Comparison of ENCODE assay signal across 9 cellular contexts in genomic region chr17:46771601-46772012, GRCh38. TPM values are rescaled to one million over a fixed set of nuclear protein-coding genes. Genes with fewer than 3 reads are reported as not detected.
DNase-seq lines count a peak whose midpoint lies in the region; ATAC-seq, FAIRE-seq and TF ChIP-seq lines count a peak whose summit lies in the region.
"Had no signal": no experiment of that assay in that cellular context is flagged by ENCODE, and none has a peak within 500 bp of the region (broad histone marks: within the 10 kb centered on the region; RNA-seq: fewer than 3 reads in every experiment).

No MANE protein-coding gene starts in this region.

- H3K4me2 ChIP-seq in fibroblast of lung (ENCODE audit: extremely low read depth, insufficient read depth, low read length), result peak overlapping the region; percentile 68

- in situ Hi-C loops in GM13976 (cut with MboI; ENCODE audit: low sequenced_read_pairs, unreplicated experiment), result no loop called here

- H3K27me3 ChIP-seq in A673 (replicated peaks; ENCODE audit: insufficient read depth, low read depth, low read length, poor library complexity) (no peaks in the 10 kb centered on the region), fibroblast of lung (ENCODE audit: control insufficient read depth, insufficient read depth, low read length) (no peaks in the 10 kb centered on the region), pancreas (no peaks in the 10 kb centered on the region)
- H3K27me3 ChIP-seq: thyroid gland had no signal

- H3K9me3 ChIP-seq in A673 (ENCODE audit: low read depth, low read length, poor library complexity, severe bottlenecking) (no peaks in the 10 kb centered on the region), fibroblast of lung (ENCODE audit: control insufficient read depth, insufficient read depth, low read depth, low read length) (no peaks in the 10 kb centered on the region), pancreas (no peaks in the 10 kb centered on the region)
- H3K9me3 ChIP-seq: thyroid gland had no signal

- H3K4me3 ChIP-seq in A673 (ENCODE audit: low read depth, low read length, poor library complexity, severe bottlenecking) (peak overlapping the region; percentile 47), fibroblast of lung (replicated peaks in 1 of 4; ENCODE audit: control extremely low read depth in 1 of 4, insufficient read depth in 1 of 4, low read depth in 3 of 4, low read length in 4 of 4) (peak overlapping the region in 3 of 4 experiments; percentile 38 to 57 (median 40)), pancreas (peak overlapping the region; percentile 28 to 67 (median 46))

- no peak for TF ChIP-seq CTCF in A673 (conservative IDR thresholded peaks at IDR 0.05; ENCODE audit: low read depth, low read length)
- no peak for TF ChIP-seq CTCF in GM13976 (IDR thresholded peaks at IDR 0.05; ENCODE audit: borderline replicate concordance, control extremely low read depth, extremely low read depth, insufficient read depth, missing control alignments)
- TF ChIP-seq CTCF in fibroblast of lung (conservative IDR thresholded peaks at IDR 0.05 in 1 of 2, IDR thresholded peaks at IDR 0.05 in 1 of 2; ENCODE audit: low read depth in 1 of 2, low read length in 2 of 2), result no peak
- TF ChIP-seq CTCF in pancreas (IDR thresholded peaks at IDR 0.05), result no peak

- BruUV-seq in A673 (replicated peaks; lab: Mats Ljungman, UMichigan), result no TSS peak

- H3K9ac ChIP-seq in fibroblast of lung (ENCODE audit: insufficient read depth, low read length), result peak overlapping the region; percentile 66

- FAIRE-seq in pancreas (lab: Jason Lieb, UNC), result no peak

- no peaks in the 10 kb centered on the region for H3K79me2 ChIP-seq in fibroblast of lung (ENCODE audit: control insufficient read depth, insufficient read depth, low read length)

- DNase-seq in A673 (ENCODE audit: low spot score) (no peak), GM13976 (ENCODE audit: low spot score) (peak; percentile 64), RKO (ENCODE audit: low spot score) (peak; percentile 54), fibroblast of lung (ENCODE audit: low read depth in 2 of 2) (peak in 1 of 2 donors; percentile 30), pancreas (peak in 1 of 6 donors; percentile 51), H4 (ENCODE audit: low spot score) (no peak), NCI-H2029 (lab: John Stamatoyannopoulos, UW) (no peak)

- intact Hi-C loops in A673 (cut with micrococcal nuclease; ENCODE audit: unreplicated experiment), result no loop called here
- intact Hi-C loops in pancreas (cut with DNase I), result no loop called here

- WGBS in pancreas, 2 donors, result 1 to 2% methylated on average over 13 to 80 of the region's 80 CpGs

- H3K4me1 ChIP-seq in A673 (ENCODE audit: insufficient read depth, low read length, poor library complexity, severe bottlenecking) (no peaks in the 10 kb centered on the region), fibroblast of lung (ENCODE audit: control insufficient read depth, extremely low read depth, insufficient read depth, low read length) (no peaks in the 10 kb centered on the region), pancreas (no peaks in the 10 kb centered on the region)

- no peaks in the 10 kb centered on the region for H4K20me1 ChIP-seq in fibroblast of lung (ENCODE audit: control insufficient read depth, extremely low read depth, insufficient read depth, low read length)

- peak; percentile 14 to 67 (median 42) for ATAC-seq in pancreas
- no peak for ATAC-seq in HG03460 (IDR thresholded peaks at IDR 0.05; ENCODE audit: unreplicated experiment)

- CTCF ChIA-PET in A673 (lab: Charles Lee), result no interaction called here

- H3K27ac ChIP-seq in A673 (ENCODE audit: low read depth, low read length, poor library complexity, severe bottlenecking) (no peak overlapping the region), fibroblast of lung (ENCODE audit: insufficient read depth, low read length) (no peak overlapping the region), pancreas (no peak overlapping the region)

- no peaks in the 10 kb centered on the region for H3K36me3 ChIP-seq in A673 (ENCODE audit: insufficient read depth, low read length, poor library complexity, severe bottlenecking)
- H3K36me3 ChIP-seq in fibroblast of lung (ENCODE audit: control insufficient read depth, insufficient read depth, low read length), result no peaks in the 10 kb centered on the region
- H3K36me3 ChIP-seq in pancreas, result no peaks in the 10 kb centered on the region
- H3K36me3 ChIP-seq: thyroid gland had no signal

- POLR2A ChIA-PET in A673 (lab: Charles Lee; ENCODE audit: low non-redundant PET), result no interaction called here

- peak overlapping the region; percentile 33 for H2AFZ ChIP-seq in fibroblast of lung (ENCODE audit: low read length)

RNA-seq across cellular contexts. Expression of gene WNT3, which starts 46.9 kb away (rescaled TPM):
- 1.3 and 2.2 TPM in 2 replicates for total RNA-seq in A673 (2021)
- 0.77 and 1.3 TPM in 2 replicates for total RNA-seq in fibroblast of lung
- 0.94 and 1.5 TPM in 2 replicates for polyA plus RNA-seq in fibroblast of lung
- polyA plus RNA-seq in fibroblast of lung (2012), result 0.51 and 0.83 TPM in 2 replicates
- 0.59 TPM in 1 of 2 replicates, not detected in the other for polyA minus RNA-seq in fibroblast of lung (ENCODE audit: low replicate concordance)
- under 1 TPM; 0.24 to 0.72 (median 0.38) TPM for total RNA-seq in pancreas
- polyA plus RNA-seq in pancreas, result under 1 TPM; 0.31 to 0.42 TPM
- 3.1 and 3.4 TPM in 2 replicates for total RNA-seq in H4 (2014; rRNA removed; shearing (Covaris generic))

Comparison
In these comparisons a context has a peak if more than half of its experiments do, and no peak if none do; other contexts are left out.
1. DNase-seq: peak in GM13976 (single experiment) and RKO (single experiment); none in A673 (single experiment), H4 (single experiment) and NCI-H2029 (single experiment).
2. Peak in every context shown above with its lines, with median percentiles within 50 percentile points of each other: H3K4me3 ChIP-seq.